ENCODE assay signal across 21 cellular contexts in the genomic region with DNA sequence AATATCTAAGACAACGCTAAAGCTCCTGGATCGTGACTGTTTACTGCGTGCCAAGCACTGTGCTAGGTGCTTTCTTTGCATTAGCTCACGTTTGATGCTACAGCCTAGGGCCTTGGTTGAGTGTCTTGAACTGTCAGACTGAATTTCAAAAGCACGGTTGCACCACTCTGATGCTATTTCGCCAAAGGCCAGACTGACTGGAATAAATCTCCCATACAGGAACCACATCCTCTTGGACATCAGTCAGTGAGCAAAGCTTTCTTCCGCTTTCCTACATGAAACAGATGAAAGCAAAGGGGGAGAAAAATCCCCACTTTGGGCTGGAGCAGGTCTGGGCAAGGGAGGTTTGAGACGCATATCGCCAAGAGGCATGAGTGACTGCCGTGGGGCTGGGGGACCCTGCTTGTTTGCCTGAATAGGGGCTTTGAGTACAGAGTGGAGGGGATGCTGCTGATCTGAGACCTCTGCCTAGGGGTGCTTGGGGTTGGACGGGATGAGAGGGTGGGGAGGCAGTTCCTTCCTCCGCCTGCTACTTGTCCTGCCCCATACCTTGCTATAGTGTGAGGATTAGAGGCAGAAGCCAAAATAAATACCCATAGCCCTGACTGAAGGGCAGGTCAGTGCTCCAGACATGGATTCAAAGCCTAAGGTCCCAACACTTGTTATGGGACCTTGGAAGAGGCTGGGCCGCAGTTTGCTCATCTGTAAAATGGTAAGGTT. TPM values are rescaled to one million over a fixed set of nuclear protein-coding genes. Genes with fewer than 3 reads are reported as not detected.
DNase-seq lines count a peak whose midpoint lies in the region; ATAC-seq and TF ChIP-seq lines count a peak whose summit lies in the region.
"Had no signal": no experiment of that assay in that cellular context is flagged by ENCODE, and none has a peak within 500 bp of the region (broad histone marks: within the 10 kb centered on the region; RNA-seq: fewer than 3 reads in every experiment).

No MANE protein-coding gene starts in this region.

- no peak for TF ChIP-seq POLR2A in heart left ventricle (IDR thresholded peaks at IDR 0.05)

- H3K27ac ChIP-seq in heart left ventricle (peak overlapping the region in 8 of 12 donors; percentile 12 to 76 (median 44)), muscle layer of duodenum (ENCODE audit: low read length) (peak overlapping the region; percentile 47), upper lobe of right lung (no peak overlapping the region)
- H3K27ac ChIP-seq: brain microvascular endothelial cell, C4-2B had no signal

- H3K36me3 ChIP-seq in heart left ventricle = peaks cover 0 to 47% (median 15%) of the 10 kb centered on the region in 9 donors
- peaks cover 0 to 7% of the 10 kb centered on the region in 2 donors for H3K36me3 ChIP-seq in muscle layer of duodenum (ENCODE audit: control insufficient read depth in 1 of 2, insufficient read depth in 2 of 2, low read length in 2 of 2)
- H3K36me3 ChIP-seq in upper lobe of right lung = no peaks in the 10 kb centered on the region
- H3K36me3 ChIP-seq: brain microvascular endothelial cell had no signal

- intact Hi-C loops in heart left ventricle (cut with DNase I) = no loop called here
- intact Hi-C loops in cardiac septum (cut with DNase I) = no loop called here
- intact Hi-C loops in upper lobe of right lung (cut with DNase I) = no loop called here

- TF ChIP-seq CTCF in heart left ventricle (IDR thresholded peaks at IDR 0.05) (no peak), upper lobe of right lung (IDR thresholded peaks at IDR 0.05) (no peak)

- H3K27me3 ChIP-seq in heart left ventricle (peaks cover 0 to 9% (median 0%) of the 10 kb centered on the region in 9 donors), muscle layer of duodenum (ENCODE audit: low read depth, low read length) (no peaks in the 10 kb centered on the region), upper lobe of right lung (no peaks in the 10 kb centered on the region)
- H3K27me3 ChIP-seq: brain microvascular endothelial cell had no signal

- 63 to 73% (median 66%) methylated on average over 13 of the region's 13 CpGs for WGBS in heart left ventricle, 4 donors

- H3K4me3 ChIP-seq in heart left ventricle (no peak overlapping the region), muscle layer of duodenum (ENCODE audit: low read depth in 1 of 2, low read length in 2 of 2) (no peak overlapping the region), upper lobe of right lung (no peak overlapping the region)

- H3K4me1 ChIP-seq in heart left ventricle (peaks cover 0 to 50% (median 23%) of the 10 kb centered on the region in 12 donors), muscle layer of duodenum (ENCODE audit: control insufficient read depth in 1 of 2, insufficient read depth in 2 of 2, low read length in 2 of 2) (peaks cover 4 to 6% of the 10 kb centered on the region in 2 donors), upper lobe of right lung (peaks cover 13% of the 10 kb centered on the region)

- DNase-seq in heart left ventricle (peak in 1 of 5 donors; percentile 17), cardiac septum (ENCODE audit: low spot score) (no peak), dermis blood vessel endothelial cell (peak; percentile 41), upper lobe of right lung (no peak)
- no peak for DNase-seq in NK-92 treated with Interleukin-12 subunit alpha and Interleukin-12 subunit beta, amount 100 ng/mL, for 24 hours (lab: John Stamatoyannopoulos, UW)
- DNase-seq: activated CD4-positive, alpha-beta T cell treated with anti-CD3 and anti-CD28 coated beads, Interleukin-2, amount 10 ng/mL, durations not matched to agents 7 days and 5 days; activated effector memory CD4-positive, alpha-beta T cell treated with Interleukin-2 at 50 U/mL for 16 hours; activated naive CD8-positive, alpha-beta T cell treated with anti-CD3 and anti-CD28 coated beads, Interleukin-2, amount 50 U/mL, for 24 hours; brain microvascular endothelial cell; cortex of kidney; H7; NCI-H1694; NCI-H345; stimulated activated naive CD8-positive, alpha-beta T cell treated with anti-CD3 and anti-CD28 coated beads, Interleukin-15, Interleukin-2, amounts not matched to agents 100 U/mL and 50 U/mL, for 24 hours; T-cell had no signal

- H3K9me3 ChIP-seq in heart left ventricle (no peaks in the 10 kb centered on the region), muscle layer of duodenum (ENCODE audit: control insufficient read depth in 1 of 2, low read length in 2 of 2) (no peaks in the 10 kb centered on the region), upper lobe of right lung (no peaks in the 10 kb centered on the region)

- ATAC-seq in heart left ventricle (peak in 3 of 4 donors; percentile 17 to 68 (median 31)), upper lobe of right lung (peak; percentile 69), GM18858 (IDR thresholded peaks at IDR 0.05; ENCODE audit: unreplicated experiment) (no peak), HG03571 (IDR thresholded peaks at IDR 0.05; ENCODE audit: unreplicated experiment) (no peak)
- ATAC-seq: activated naive CD8-positive, alpha-beta T cell treated with anti-CD3 and anti-CD28 coated beads, Interleukin-2, amount 50 U/mL, for 24 hours; stimulated activated naive CD8-positive, alpha-beta T cell treated with anti-CD3 and anti-CD28 coated beads, Interleukin-15, Interleukin-2, amounts not matched to agents 100 U/mL and 50 U/mL, for 24 hours; T-cell had no signal

RNA-seq across cellular contexts. Expression of gene FGD5, which starts 5.3 kb away (rescaled TPM):
- total RNA-seq in heart left ventricle (10 to 100 TPM; 10.2 to 22.5 (median 15.1) TPM), cardiac septum (15.6 TPM), dermis blood vessel endothelial cell (103 and 196 TPM in 2 replicates), upper lobe of right lung (84.2 TPM)
- polyA plus RNA-seq in heart left ventricle = 10 to 100 TPM in 1 of 2 donors, 1 to 10 TPM in 1; 6.4 to 12.8 TPM
- total RNA-seq: myocyte, osteocyte had no signal

Comparison
In these comparisons a context has a peak if more than half of its experiments do, and no peak if none do; other contexts are left out.
1. ATAC-seq: peak in heart left ventricle (3 of 4) and upper lobe of right lung (single experiment); none in GM18858 (single experiment) and HG03571 (single experiment).